Comparison of ENCODE assay signal across 18 cellular contexts in genomic region chr16:67419502-67419901, GRCh38. TPM values are rescaled to one million over a fixed set of nuclear protein-coding genes. Genes with fewer than 3 reads are reported as not detected.
DNase-seq lines count a peak whose midpoint lies in the region; ATAC-seq and TF ChIP-seq lines count a peak whose summit lies in the region.
"Had no signal": no experiment of that assay in that cellular context is flagged by ENCODE, and none has a peak within 500 bp of the region (broad histone marks: within the 10 kb centered on the region; RNA-seq: fewer than 3 reads in every experiment).

No MANE protein-coding gene starts in this region.

- H3K4me3 ChIP-seq in Caco-2 (ENCODE audit: low read depth, low read length) = no peak overlapping the region
- no peak overlapping the region for H3K4me3 ChIP-seq in SJCRH30

- H3K4me3 Mint-ChIP-seq in Caco-2 (ENCODE audit: unreplicated experiment) (no peak overlapping the region), nephron (peak overlapping the region; percentile 8 to 52 (median 51))

- CTCF ChIA-PET in Caco-2 (lab: Charles Lee) = interaction anchor here (0.7 to 1.0 kb wide), 3 partner anchors 9 to 551 kb away, joined by 3 to 5 read pairs (median 4); partner anchors contain the start of gene HSD11B2
- CTCF ChIA-PET in GM10248 (lab: Yijun Ruan, JAX) = interaction anchor here (1.4 kb wide), 1 partner anchor 48 kb away, joined by 3 read pairs; no protein-coding TSS in a partner anchor

- no peaks in the 10 kb centered on the region for H3K36me3 Mint-ChIP-seq in Caco-2 (ENCODE audit: insufficient read depth, unreplicated experiment)
- H3K36me3 Mint-ChIP-seq in nephron (ENCODE audit: low read depth) = no peaks in the 10 kb centered on the region
- H3K36me3 Mint-ChIP-seq: CD14-positive monocyte had no signal

- no peaks in the 10 kb centered on the region for H3K9me3 ChIP-seq in Caco-2
- no peaks in the 10 kb centered on the region for H3K9me3 ChIP-seq in SJCRH30 (replicated peaks)
- H3K9me3 ChIP-seq: SK-N-SH had no signal

- BruUV-seq in Caco-2 (replicated peaks; lab: Mats Ljungman, UMichigan) = no TSS peak

- peaks cover 43% of the 10 kb centered on the region for H3K4me1 ChIP-seq in Caco-2
- peaks cover 15% of the 10 kb centered on the region for H3K4me1 ChIP-seq in SJCRH30

- H3K27me3 Mint-ChIP-seq in Caco-2 (ENCODE audit: insufficient read depth, unreplicated experiment) = no peaks in the 10 kb centered on the region
- H3K27me3 Mint-ChIP-seq in nephron (ENCODE audit: low read depth) = peaks cover 4% of the 10 kb centered on the region

- H3K36me3 ChIP-seq in Caco-2 (ENCODE audit: control insufficient read depth, insufficient read depth, low read length) = no peaks in the 10 kb centered on the region
- H3K36me3 ChIP-seq in SJCRH30 = no peaks in the 10 kb centered on the region

- DNase-seq in Caco-2 (no peak), HT1080 (ENCODE audit: low read depth) (peak; percentile 59), SJCRH30 (peak; percentile 55 to 66), GM10248 (ENCODE audit: extremely low spot score) (no peak), sciatic nerve (ENCODE audit: low spot score) (no peak)
- DNase-seq: DMS79, GOT3, NCI-H1048, NCI-H146, NCI-H2081 treated with DMSO at 0.1 percent for 48 hours, NCI-H2227 treated with DMSO at 0.1 percent for 48 hours, NCI-H526, PC-3, SK-N-SH had no signal

- H3K9me3 Mint-ChIP-seq in Caco-2 (ENCODE audit: unreplicated experiment) = no peaks in the 10 kb centered on the region
- H3K9me3 Mint-ChIP-seq in nephron = no peaks in the 10 kb centered on the region

- intact Hi-C loops in Caco-2 (cut with micrococcal nuclease; ENCODE audit: unreplicated experiment) = no loop called here
- intact Hi-C loops in sciatic nerve (cut with DNase I) = no loop called here

- no peak overlapping the region for H3K27ac ChIP-seq in SJCRH30

- POLR2A ChIA-PET in Caco-2 (lab: Charles Lee) = no interaction called here
- POLR2A ChIA-PET in GM10248 (lab: Yijun Ruan, JAX) = no interaction called here

- H3K27me3 ChIP-seq in Caco-2 (replicated peaks; ENCODE audit: control insufficient read depth, insufficient read depth, low read length) = no peaks in the 10 kb centered on the region
- peaks cover 5% of the 10 kb centered on the region; the same call in 1 of the 2 replicates for H3K27me3 ChIP-seq in SJCRH30

- H3K4me1 Mint-ChIP-seq in Caco-2 (ENCODE audit: low read depth, unreplicated experiment) (peaks cover 27% of the 10 kb centered on the region), nephron (peaks cover 31% of the 10 kb centered on the region)

- ATAC-seq in GM18520 (IDR thresholded peaks at IDR 0.05; ENCODE audit: unreplicated experiment) = no peak
- no peak for ATAC-seq in HG02763 (IDR thresholded peaks at IDR 0.05; ENCODE audit: unreplicated experiment)
- ATAC-seq in sciatic nerve = no peak
- ATAC-seq: PC-3 had no signal

- TF ChIP-seq CTCF in Caco-2 (IDR thresholded peaks at IDR 0.05; ENCODE audit: insufficient read depth in 1 of 2, low read depth in 1 of 2, low read length in 1 of 2, severe bottlenecking in 1 of 2, unreplicated experiment in 1 of 2) (no peak), nephron (IDR thresholded peaks at IDR 0.05; ENCODE audit: unreplicated experiment in 3 of 3) (no peak), GM10248 (IDR thresholded peaks at IDR 0.05; ENCODE audit: control extremely low read depth, extremely low read depth, low read depth, missing control alignments) (no peak)

- H3K27ac Mint-ChIP-seq in Caco-2 (ENCODE audit: unreplicated experiment) = peak overlapping the region; percentile 8
- H3K27ac Mint-ChIP-seq in nephron = peak overlapping the region in 2 of 3 experiments; percentile 6 to 16
- H3K27ac Mint-ChIP-seq: CD14-positive monocyte had no signal

RNA-seq across cellular contexts. Expression of gene ZDHHC1, which starts 3.2 kb away (rescaled TPM):
- total RNA-seq in Caco-2 (2022) (1.0 and 1.3 TPM in 2 replicates), sciatic nerve (16.3 TPM)
- total RNA-seq in HT1080 (2014; rRNA removed; shearing (Covaris generic)) = 2.6 and 4.1 TPM in 2 replicates
- 5.7 and 6.0 TPM in 2 replicates for polyA plus RNA-seq in HT1080 (2015; cell fraction: cytosol; rRNA removed)
- polyA plus RNA-seq in HT1080 (2015; cell fraction: nucleus; rRNA removed) = 6.4 and 9.2 TPM in 2 replicates
- total RNA-seq in SJCRH30 (2014; rRNA removed; shearing (Covaris generic)) = 0.10 TPM in 1 of 2 replicates, not detected in the other

RNA-seq across cellular contexts. Expression of gene HSD11B2, which starts 11.4 kb away (rescaled TPM):
- total RNA-seq in Caco-2 (2022) (11.3 and 12.3 TPM in 2 replicates), sciatic nerve (0.53 TPM)
- total RNA-seq in HT1080 (2014; rRNA removed; shearing (Covaris generic)) = 0.94 and 1.0 TPM in 2 replicates
- polyA plus RNA-seq in HT1080 (2015; cell fraction: cytosol; rRNA removed) = 0.11 and 0.12 TPM in 2 replicates
- 0.47 and 1.1 TPM in 2 replicates for polyA plus RNA-seq in HT1080 (2015; cell fraction: nucleus; rRNA removed)
- total RNA-seq in SJCRH30 (2014; rRNA removed; shearing (Covaris generic)) = 0.61 and 1.1 TPM in 2 replicates
- polyA plus RNA-seq: CD14-positive monocyte had no signal

RNA-seq across cellular contexts. Expression of gene TPPP3, which starts 26.2 kb away (rescaled TPM):
- 0.39 and 0.56 TPM in 2 replicates for total RNA-seq in Caco-2 (2022)
- not detected in 2 replicates for total RNA-seq in HT1080 (2014; rRNA removed; shearing (Covaris generic))
- 0.25 TPM in 1 of 2 replicates, not detected in the other for polyA plus RNA-seq in HT1080 (2015; cell fraction: cytosol; rRNA removed)
- 0.11 and 1.3 TPM in 2 replicates for polyA plus RNA-seq in HT1080 (2015; cell fraction: nucleus; rRNA removed)
- total RNA-seq in SJCRH30 (2014; rRNA removed; shearing (Covaris generic)) = 34.6 and 38.3 TPM in 2 replicates
- 12.5 TPM for total RNA-seq in sciatic nerve
- total RNA-seq: PC-3 had no signal

Comparison
In these comparisons a context has a peak if more than half of its experiments do, and no peak if none do; other contexts are left out.
1. DNase-seq: peak in HT1080 (single experiment) and SJCRH30 (2 of 2); none in Caco-2 (0 of 2), GM10248 (single experiment) and sciatic nerve (single experiment).